In the genomic region with DNA sequence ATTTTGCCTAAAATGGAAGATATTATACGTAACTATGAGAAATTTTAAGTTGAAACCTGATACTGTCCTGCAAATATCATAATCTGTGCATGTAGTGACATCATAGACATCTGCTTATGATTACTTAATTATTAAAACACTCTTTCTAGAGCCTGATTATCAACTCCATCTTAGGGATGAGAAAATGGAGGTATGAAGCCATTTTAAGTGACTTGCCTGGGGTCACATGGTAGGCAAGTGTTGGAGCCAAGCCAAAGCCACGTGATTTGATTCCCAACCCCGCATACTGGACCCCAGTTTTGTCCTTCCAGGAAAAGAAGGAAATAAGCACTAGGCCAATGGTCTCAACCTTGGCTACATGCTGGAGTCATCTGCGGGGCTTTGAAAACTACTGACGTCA, we compare ENCODE assay signal across 27 cellular contexts.
"Had no signal": no experiment of that assay in that cellular context is flagged by ENCODE, and none has a peak within 500 bp of the region (broad histone marks: within the 10 kb centered on the region; RNA-seq: fewer than 3 reads in every experiment).

No MANE protein-coding gene starts in this region.

- H3K4me1 ChIP-seq: psoas muscle, right lobe of liver, sigmoid colon, suprapubic skin, testis, tibial artery, transverse colon, upper lobe of right lung, uterus had no signal

- H3K4me2 ChIP-seq: neural progenitor cell had no signal

- DNase-seq: natural killer cell; occipital lobe; ovary; posterior cingulate gyrus; psoas muscle; right cardiac atrium; right lobe of liver; sigmoid colon; small intestine; stimulated activated CD4-positive, alpha-beta T cell treated with anti-CD3 and anti-CD28 coated beads, Interleukin-15, amount 100 ng/mL, for 24 hours; stimulated activated CD4-positive, alpha-beta T cell treated with anti-CD3 and anti-CD28 coated beads, Interleukin-2, amount 100 ng/mL, for 24 hours; stimulated activated CD4-positive, alpha-beta T cell treated with anti-CD3 and anti-CD28 coated beads, Interleukin-2, amount 100 ng/mL, for 48 hours; stimulated activated CD4-positive, alpha-beta T cell treated with anti-CD3 and anti-CD28 coated beads, Interleukin-4, amount 100 ng/mL, for 24 hours; stimulated activated CD8-positive, alpha-beta memory T cell treated with anti-CD3 and anti-CD28 coated beads, Interleukin-4, amount 100 ng/mL, for 48 hours; stimulated activated naive CD4-positive, alpha-beta T cell; stimulated activated naive CD8-positive, alpha-beta T cell treated with anti-CD3 and anti-CD28 coated beads, Interleukin-15, amount 100 ng/mL, for 72 hours; stimulated activated naive CD8-positive, alpha-beta T cell treated with anti-CD3 and anti-CD28 coated beads, Interleukin-15, Interleukin-2, amounts not matched to agents 100 U/mL and 50 U/mL, for 24 hours; substantia nigra; testis; tibial artery; transverse colon; upper lobe of right lung; uterus had no signal

- FAIRE-seq: small intestine had no signal

- H2AFZ ChIP-seq: neural progenitor cell, parathyroid adenoma had no signal

- H3K36me3 ChIP-seq: neural progenitor cell, ovary, right lobe of liver, sigmoid colon, suprapubic skin, tibial artery, transverse colon, upper lobe of right lung, uterus had no signal

- ATAC-seq: natural killer cell; psoas muscle; right cardiac atrium; right lobe of liver; stimulated activated memory B cell treated with anti-CD40 and anti-IgM and Interleukin-4, amounts not matched to agents 10 μg/mL and 1 μg/mL and 100 μg/mL, for 72 hours; stimulated activated naive CD8-positive, alpha-beta T cell treated with anti-CD3 and anti-CD28 coated beads, Interleukin-15, amount 100 ng/mL, for 72 hours; stimulated activated naive CD8-positive, alpha-beta T cell treated with anti-CD3 and anti-CD28 coated beads, Interleukin-15, Interleukin-2, amounts not matched to agents 100 U/mL and 50 U/mL, for 24 hours; upper lobe of right lung had no signal

- H3K27ac ChIP-seq: neural progenitor cell, ovary, parathyroid adenoma, psoas muscle, right lobe of liver, sigmoid colon, suprapubic skin, testis, tibial artery, transverse colon, upper lobe of right lung, uterus had no signal

- H3K9ac ChIP-seq: neural progenitor cell, parathyroid adenoma had no signal

- H3K9me3 ChIP-seq: ovary, psoas muscle, right lobe of liver, sigmoid colon, suprapubic skin, testis, tibial artery, transverse colon, upper lobe of right lung, uterus had no signal

- H3K79me2 ChIP-seq: parathyroid adenoma had no signal

- H3K27me3 ChIP-seq: ovary, right lobe of liver, sigmoid colon, suprapubic skin, testis, tibial artery, transverse colon, upper lobe of right lung, uterus had no signal

- H3K4me3 ChIP-seq: neural progenitor cell, ovary, psoas muscle, right lobe of liver, sigmoid colon, suprapubic skin, testis, tibial artery, transverse colon, upper lobe of right lung, uterus had no signal
